16 cellular contexts compared by ENCODE assay signal in the genomic region with DNA sequence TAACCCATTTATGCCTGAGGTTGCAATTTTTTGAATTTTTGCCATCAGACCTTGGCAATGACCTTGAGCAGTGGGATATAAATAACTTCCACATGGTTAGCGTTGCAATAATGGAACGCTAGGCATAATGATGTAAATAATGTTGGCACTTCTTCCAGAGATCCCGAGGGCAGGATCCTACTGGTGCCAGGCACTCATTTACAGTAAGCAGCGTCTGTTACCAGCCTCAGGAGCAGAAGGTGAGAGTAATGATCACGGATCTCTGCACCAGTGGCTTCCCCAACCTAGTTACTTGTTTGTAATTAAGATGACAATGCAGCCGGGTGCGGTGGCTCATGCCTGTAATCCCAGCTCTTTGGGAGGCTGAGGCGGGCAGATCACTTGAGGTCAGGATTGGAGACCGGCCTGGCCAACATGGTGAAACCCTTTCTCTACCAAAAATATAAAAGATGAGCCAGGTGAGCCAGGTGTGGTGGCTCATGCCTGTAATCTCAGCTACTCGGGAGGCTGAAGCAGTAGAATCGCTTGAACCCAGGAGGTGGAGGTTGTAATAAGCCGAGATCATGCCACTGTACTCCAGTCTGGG. TPM values are rescaled to one million over a fixed set of nuclear protein-coding genes. Genes with fewer than 3 reads are reported as not detected.
A peak's percentile ranks its signal among the peaks of the same experiment; 100 is the strongest.
DNase-seq lines count a peak whose midpoint lies in the region; ATAC-seq and TF ChIP-seq lines count a peak whose summit lies in the region.
"Had no signal": no experiment of that assay in that cellular context is flagged by ENCODE, and none has a peak within 500 bp of the region (broad histone marks: within the 10 kb centered on the region; RNA-seq: fewer than 3 reads in every experiment).

No MANE protein-coding gene starts in this region.

- H3K27me3 ChIP-seq in heart right ventricle: no peaks in the 10 kb centered on the region
- H3K27me3 ChIP-seq in right atrium auricular region: no peaks in the 10 kb centered on the region
- no peaks in the 10 kb centered on the region for H3K27me3 ChIP-seq in stomach smooth muscle (ENCODE audit: control insufficient read depth in 1 of 2, insufficient read depth in 2 of 2, low read length in 2 of 2)
- H3K27me3 ChIP-seq in smooth muscle cell (ENCODE audit: low read depth): no peaks in the 10 kb centered on the region

- H2AFZ ChIP-seq in smooth muscle cell (ENCODE audit: low read depth): no peak overlapping the region
- H2AFZ ChIP-seq: GM23338, PC-9 had no signal

- H3K4me1 ChIP-seq in heart right ventricle: peaks cover 3 to 35% (median 22%) of the 10 kb centered on the region in 9 donors
- peaks cover 0 to 15% of the 10 kb centered on the region in 2 donors for H3K4me1 ChIP-seq in right atrium auricular region
- peaks cover 20% of the 10 kb centered on the region for H3K4me1 ChIP-seq in stomach smooth muscle (ENCODE audit: control insufficient read depth, insufficient read depth, low read length)
- no peaks in the 10 kb centered on the region for H3K4me1 ChIP-seq in smooth muscle cell (ENCODE audit: low read depth)

- no peaks in the 10 kb centered on the region for H3F3A ChIP-seq in smooth muscle cell (ENCODE audit: low read depth)

- H3K9ac ChIP-seq in stomach smooth muscle (ENCODE audit: low read length in 2 of 2) (no peak overlapping the region), smooth muscle cell (ENCODE audit: low read depth) (no peak overlapping the region)
- H3K9ac ChIP-seq: KMS-11 had no signal

- DNase-seq in heart right ventricle (no peak), right atrium auricular region (ENCODE audit: low spot score) (no peak), fibroblast of gingiva (ENCODE audit: low read depth) (peak; percentile 33), CD1c-positive myeloid dendritic cell (ENCODE audit: extremely low spot score) (no peak), smooth muscle cell (lab: John Stamatoyannopoulos, UW; ENCODE audit: unreplicated experiment) (no peak)
- DNase-seq: DMS 273 treated with DMSO at 0.1 percent for 48 hours, GF-D8 had no signal

- no peaks in the 10 kb centered on the region for H3K79me2 ChIP-seq in smooth muscle cell (ENCODE audit: low read depth)

- no peaks in the 10 kb centered on the region for H4K20me1 ChIP-seq in smooth muscle cell (ENCODE audit: low read depth)

- H3K27ac ChIP-seq in heart right ventricle (peak overlapping the region in 1 of 10 donors; percentile 20), right atrium auricular region (no peak overlapping the region), VCaP (peak overlapping the region; percentile 63; the same call in 1 of the 2 replicates), stomach smooth muscle (ENCODE audit: low read length) (peak overlapping the region; percentile 24), smooth muscle cell (ENCODE audit: low read depth) (no peak overlapping the region)
- H3K27ac ChIP-seq: KMS-11, PC-9 had no signal

- TF ChIP-seq CTCF in heart right ventricle (IDR thresholded peaks at IDR 0.05) (no peak), right atrium auricular region (IDR thresholded peaks at IDR 0.05) (no peak), VCaP (conservative IDR thresholded peaks at IDR 0.05) (no peak), smooth muscle cell (IDR thresholded peaks at IDR 0.05; ENCODE audit: borderline replicate concordance, insufficient read depth, poor library complexity, severe bottlenecking) (no peak)

- 70 to 71% methylated on average over 12 of the region's 12 CpGs for WGBS in heart right ventricle, 2 donors
- 87% methylated on average over 12 of the region's 12 CpGs for WGBS in smooth muscle cell (ENCODE audit: low lambda C conversion rate)

- H3K4me3 ChIP-seq in heart right ventricle (no peak overlapping the region), right atrium auricular region (no peak overlapping the region), stomach smooth muscle (ENCODE audit: low read length in 2 of 2) (no peak overlapping the region), smooth muscle cell (no peak overlapping the region)
- H3K4me3 ChIP-seq: A549, GM23338, PC-9 had no signal

- H3K36me3 ChIP-seq in heart right ventricle (no peaks in the 10 kb centered on the region), right atrium auricular region (no peaks in the 10 kb centered on the region), stomach smooth muscle (ENCODE audit: control insufficient read depth in 2 of 2, insufficient read depth in 2 of 2, low read length in 2 of 2) (no peaks in the 10 kb centered on the region), smooth muscle cell (ENCODE audit: low read depth) (no peaks in the 10 kb centered on the region)

- intact Hi-C loops in heart right ventricle (cut with DNase I): loop anchor here (1.0 to 10.0 kb wide), 19 partner anchors 154 to 494 kb away; partner anchors contain the start of gene KLF7 (in 5 of the 10)

- H3K9me3 ChIP-seq in heart right ventricle: no peaks in the 10 kb centered on the region
- no peaks in the 10 kb centered on the region for H3K9me3 ChIP-seq in right atrium auricular region
- H3K9me3 ChIP-seq in stomach smooth muscle (ENCODE audit: control insufficient read depth in 2 of 2, low read length in 2 of 2): no peaks in the 10 kb centered on the region
- no peaks in the 10 kb centered on the region for H3K9me3 ChIP-seq in smooth muscle cell (replicated peaks; ENCODE audit: low read depth)
- H3K9me3 ChIP-seq: A549 had no signal

- no peak overlapping the region for H3K4me2 ChIP-seq in smooth muscle cell
- H3K4me2 ChIP-seq: GM23338, KMS-11, PC-9 had no signal

- ATAC-seq in heart right ventricle: peak in 5 of 8 donors; percentile 29 to 87 (median 50)
- no peak for ATAC-seq in HG02759 (IDR thresholded peaks at IDR 0.05; ENCODE audit: unreplicated experiment)

RNA-seq across cellular contexts. Expression of gene CPO, which starts 41.9 kb away (rescaled TPM):
- total RNA-seq in heart right ventricle (under 1 TPM in 3 of 10 donors, not detected in 7; 0.35 to 0.46 (median 0.35) TPM), right atrium auricular region (not detected), smooth muscle cell (not detected in 2 replicates)
- polyA plus RNA-seq in heart right ventricle (under 1 TPM; 0.07 to 0.59 TPM), smooth muscle cell (not detected in 2 replicates)
- total RNA-seq: M059J, PC-9, SK-MEL-5 had no signal

Comparison
In these comparisons a context has a peak if more than half of its experiments do, and no peak if none do; other contexts are left out.
1. H3K27ac ChIP-seq: peak in VCaP (single experiment) and stomach smooth muscle (single experiment); none in right atrium auricular region (0 of 2) and smooth muscle cell (single experiment).